In genomic region chr6:51398793-51399192, GRCh38 we compare ENCODE assay signal across 14 cellular contexts.
A peak's percentile ranks its signal among the peaks of the same experiment; 100 is the strongest.
DNase-seq lines count a peak whose midpoint lies in the region; ATAC-seq and TF ChIP-seq lines count a peak whose summit lies in the region.
"Had no signal": no experiment of that assay in that cellular context is flagged by ENCODE, and none has a peak within 500 bp of the region (broad histone marks: within the 10 kb centered on the region; RNA-seq: fewer than 3 reads in every experiment).

No MANE protein-coding gene starts in this region.

- H4K91ac ChIP-seq in neuronal stem cell (ENCODE audit: low read depth, low read length, poor library complexity), result no peak overlapping the region

- no peak overlapping the region for H2BK15ac ChIP-seq in neuronal stem cell (ENCODE audit: low read length)

- TF ChIP-seq POLR2A in vagina (IDR thresholded peaks at IDR 0.05), result no peak

- ATAC-seq in GM21526 (IDR thresholded peaks at IDR 0.05; ENCODE audit: low FRiP score, unreplicated experiment) (peak; percentile 55), GM19455 (IDR thresholded peaks at IDR 0.05; ENCODE audit: unreplicated experiment) (no peak), GM21515 (IDR thresholded peaks at IDR 0.05; ENCODE audit: unreplicated experiment) (no peak)
- ATAC-seq: activated CD4-positive, CD25-positive, alpha-beta regulatory T cell treated with anti-CD3 and anti-CD28 coated beads, Interleukin-2, amount 50 U/mL, for 24 hours; left ventricle myocardium superior had no signal

- H3K27ac ChIP-seq in vagina (no peak overlapping the region), neuronal stem cell (replicated peaks; ENCODE audit: low read length) (no peak overlapping the region)
- H3K27ac ChIP-seq: suprapubic skin had no signal

- no CpG with 5 or more reads among the region's 5 CpGs for WGBS in neuronal stem cell (ENCODE audit: extremely low coverage in 2 of 2, insufficient read length in 2 of 2, insufficient replicate concordance in 1 of 2), 2 donors

- H4K8ac ChIP-seq in neuronal stem cell (ENCODE audit: low read depth, low read length), result no peak overlapping the region

- H3K36me3 ChIP-seq in vagina (no peaks in the 10 kb centered on the region), neuronal stem cell (replicated peaks in 1 of 2; ENCODE audit: control insufficient read depth in 2 of 2, insufficient read depth in 2 of 2, low read length in 2 of 2) (no peaks in the 10 kb centered on the region)
- H3K36me3 ChIP-seq: suprapubic skin had no signal

- H3K4me2 ChIP-seq in neuronal stem cell (ENCODE audit: insufficient read depth, low read length, poor library complexity, severe bottlenecking), result no peak overlapping the region

- H3K27me3 ChIP-seq in vagina, result no peaks in the 10 kb centered on the region
- no peaks in the 10 kb centered on the region for H3K27me3 ChIP-seq in neuronal stem cell (ENCODE audit: control insufficient read depth in 3 of 3, insufficient read depth in 3 of 3, low read depth in 1 of 3, low read length in 3 of 3)
- H3K27me3 ChIP-seq: suprapubic skin had no signal

- H2BK5ac ChIP-seq in neuronal stem cell (ENCODE audit: low read length), result no peak overlapping the region

- H2BK120ac ChIP-seq in neuronal stem cell (ENCODE audit: low read depth, low read length), result no peak overlapping the region

- H3K9ac ChIP-seq in neuronal stem cell (ENCODE audit: low read depth, low read length, poor library complexity), result no peak overlapping the region

- H3K4me1 ChIP-seq in vagina (no peaks in the 10 kb centered on the region), neuronal stem cell (ENCODE audit: control insufficient read depth in 2 of 2, insufficient read depth in 1 of 2, low read depth in 1 of 2, low read length in 2 of 2) (no peaks in the 10 kb centered on the region)
- H3K4me1 ChIP-seq: suprapubic skin had no signal

- H2AFZ ChIP-seq in neuronal stem cell (ENCODE audit: low read length), result no peak overlapping the region

- H3K18ac ChIP-seq in neuronal stem cell (ENCODE audit: low read length), result no peak overlapping the region

- H3K14ac ChIP-seq in neuronal stem cell (ENCODE audit: low read length), result no peak overlapping the region

- TF ChIP-seq CTCF in GM12875 (IDR thresholded peaks at IDR 0.05; ENCODE audit: borderline replicate concordance, insufficient read depth, low read depth, low read length) (peak; percentile 34; the same call in 1 of the 2 replicates), vagina (IDR thresholded peaks at IDR 0.05) (no peak)

- H3K23ac ChIP-seq in neuronal stem cell (ENCODE audit: low read depth, low read length, poor library complexity), result no peak overlapping the region

- H3K9me3 ChIP-seq in vagina, result no peaks in the 10 kb centered on the region
- no peaks in the 10 kb centered on the region for H3K9me3 ChIP-seq in neuronal stem cell (replicated peaks in 1 of 2; ENCODE audit: control insufficient read depth in 2 of 2, insufficient read depth in 1 of 2, low read depth in 1 of 2, low read length in 2 of 2)
- H3K9me3 ChIP-seq: suprapubic skin had no signal

- H3K4ac ChIP-seq in neuronal stem cell (ENCODE audit: low read length), result no peak overlapping the region

- intact Hi-C loops in vagina (cut with DNase I), result no loop called here

- no peak overlapping the region for H2BK12ac ChIP-seq in neuronal stem cell (ENCODE audit: low read length)

- no peaks in the 10 kb centered on the region for H3K79me1 ChIP-seq in neuronal stem cell (ENCODE audit: low read depth, low read length)

- H2AK5ac ChIP-seq in neuronal stem cell (ENCODE audit: low read depth, low read length), result no peak overlapping the region

- H3K4me3 ChIP-seq in GM12875 (ENCODE audit: low read depth, low read length), result no peak overlapping the region
- no peak overlapping the region for H3K4me3 ChIP-seq in vagina
- H3K4me3 ChIP-seq in neuronal stem cell (ENCODE audit: low read length in 2 of 2), result no peak overlapping the region
- H3K4me3 ChIP-seq: suprapubic skin had no signal

- DNase-seq in HuH-7 (ENCODE audit: low spot score) (peak; percentile 8), SK-N-DZ (ENCODE audit: low spot score) (peak; percentile 8), vagina (ENCODE audit: extremely low spot score in 2 of 2) (no peak), neuronal stem cell (ENCODE audit: low spot score) (no peak)
- DNase-seq: activated effector memory CD4-positive, alpha-beta T cell treated with Interleukin-2 at 50 U/mL for 16 hours; CD8-positive, alpha-beta memory T cell; glutamatergic neuron; left ventricle myocardium superior had no signal

Comparison
In these comparisons a context has a peak if more than half of its experiments do, and no peak if none do; other contexts are left out.
1. DNase-seq: peak in HuH-7 (single experiment) and SK-N-DZ (single experiment); none in vagina (0 of 2) and neuronal stem cell (single experiment).